ENCODE assay signal across 8 cellular contexts in genomic region chr2:88831792-88832248, GRCh38.
DNase-seq lines count a peak whose midpoint lies in the region; ATAC-seq and TF ChIP-seq lines count a peak whose summit lies in the region.

No MANE protein-coding gene starts in this region.

- H3K36me3 ChIP-seq in body of pancreas (replicated peaks in 1 of 2; ENCODE audit: insufficient read depth in 1 of 2, low read depth in 2 of 2) (no peaks in the 10 kb centered on the region), mesendoderm (ENCODE audit: control insufficient read depth, insufficient read depth, low read length) (no peaks in the 10 kb centered on the region), gastroesophageal sphincter (no peaks in the 10 kb centered on the region)

- TF ChIP-seq CTCF in body of pancreas (IDR thresholded peaks at IDR 0.05) (peak; percentile 24 to 56 (median 44)), gastroesophageal sphincter (IDR thresholded peaks at IDR 0.05) (peak in 2 of 4 experiments; percentile 15 to 47)

- H3K9me3 ChIP-seq in body of pancreas (no peaks in the 10 kb centered on the region), gastroesophageal sphincter (no peaks in the 10 kb centered on the region)

- no peaks in the 10 kb centered on the region for H3K79me2 ChIP-seq in mesendoderm (ENCODE audit: control insufficient read depth, insufficient read depth, low read length)

- H3K56ac ChIP-seq in mesendoderm (ENCODE audit: low read length), result no peak overlapping the region

- H2BK120ac ChIP-seq in mesendoderm (ENCODE audit: low read depth, low read length), result no peak overlapping the region

- TF ChIP-seq POLR2A in body of pancreas (IDR thresholded peaks at IDR 0.05) (no peak), gastroesophageal sphincter (IDR thresholded peaks at IDR 0.05) (no peak)

- H4K8ac ChIP-seq in mesendoderm (ENCODE audit: low read depth, low read length), result no peak overlapping the region

- 40 to 41% methylated on average over 5 to 7 of the region's 7 CpGs for WGBS in body of pancreas, 2 donors
- no CpG with 5 or more reads among the region's 7 CpGs for WGBS in mesendoderm (ENCODE audit: extremely low coverage, insufficient coverage, low lambda C conversion rate)
- WGBS in gastroesophageal sphincter (ENCODE audit: low coverage in 1 of 2), 2 donors, result 4 to 28% methylated on average over 4 to 5 of the region's 7 CpGs

- no peak overlapping the region for H3K4ac ChIP-seq in mesendoderm (ENCODE audit: low read depth, low read length)

- ATAC-seq in GM19372 (IDR thresholded peaks at IDR 0.05; ENCODE audit: low read depth, unreplicated experiment), result peak; percentile 72
- ATAC-seq in HG03175 (IDR thresholded peaks at IDR 0.05; ENCODE audit: unreplicated experiment), result peak; percentile 80
- ATAC-seq in body of pancreas, result no peak
- ATAC-seq in gastroesophageal sphincter, result no peak

- H2BK5ac ChIP-seq in mesendoderm (ENCODE audit: low read length), result no peak overlapping the region

- no peak overlapping the region for H2BK15ac ChIP-seq in mesendoderm (replicated peaks; ENCODE audit: low read depth)

- no peak overlapping the region for H3K9ac ChIP-seq in mesendoderm (ENCODE audit: low read length)

- H3K4me3 ChIP-seq in body of pancreas (no peak overlapping the region), mesendoderm (ENCODE audit: low read length) (no peak overlapping the region), gastroesophageal sphincter (no peak overlapping the region)

- H3K27me3 ChIP-seq in body of pancreas (no peaks in the 10 kb centered on the region), mesendoderm (ENCODE audit: insufficient read depth, low read length, poor library complexity) (no peaks in the 10 kb centered on the region), gastroesophageal sphincter (peaks cover 25% of the 10 kb centered on the region)

- peak; percentile 34 for DNase-seq in EL
- peak; percentile 11 for DNase-seq in RKO (ENCODE audit: low spot score)
- peak; percentile 42 to 62 (median 52) for DNase-seq in body of pancreas
- DNase-seq in mesendoderm, result peak; percentile 92
- DNase-seq in cortex of kidney (lab: John Stamatoyannopoulos, UW), result no peak

- TF ChIP-seq EP300 in gastroesophageal sphincter (IDR thresholded peaks at IDR 0.05), result no peak

- H3K27ac ChIP-seq in body of pancreas (no peak overlapping the region), mesendoderm (ENCODE audit: low read depth, low read length) (no peak overlapping the region), gastroesophageal sphincter (no peak overlapping the region)

- H3K18ac ChIP-seq in mesendoderm (ENCODE audit: low read length), result no peak overlapping the region

- no peaks in the 10 kb centered on the region for H3K79me1 ChIP-seq in mesendoderm (ENCODE audit: low read length)

- H3K4me1 ChIP-seq in body of pancreas, result peaks cover 11% of the 10 kb centered on the region
- H3K4me1 ChIP-seq in mesendoderm (ENCODE audit: control insufficient read depth, low read depth, low read length), result no peaks in the 10 kb centered on the region
- no peaks in the 10 kb centered on the region for H3K4me1 ChIP-seq in gastroesophageal sphincter

- no peak overlapping the region for H3K4me2 ChIP-seq in mesendoderm (ENCODE audit: low read length)

- no peak overlapping the region for H3K23ac ChIP-seq in mesendoderm (ENCODE audit: low read length)

- no peak overlapping the region for H4K5ac ChIP-seq in mesendoderm (ENCODE audit: low read length)

- intact Hi-C loops in body of pancreas (cut with DNase I), result no loop called here

- no peak overlapping the region for H2AK5ac ChIP-seq in mesendoderm (ENCODE audit: low read length)

Comparison
In these comparisons a context has a peak if more than half of its experiments do, and no peak if none do; other contexts are left out.
1. ATAC-seq: peak in GM19372 (single experiment) and HG03175 (single experiment); none in body of pancreas (single experiment) and gastroesophageal sphincter (single experiment).